27 cellular contexts compared by ENCODE assay signal in the genomic region with DNA sequence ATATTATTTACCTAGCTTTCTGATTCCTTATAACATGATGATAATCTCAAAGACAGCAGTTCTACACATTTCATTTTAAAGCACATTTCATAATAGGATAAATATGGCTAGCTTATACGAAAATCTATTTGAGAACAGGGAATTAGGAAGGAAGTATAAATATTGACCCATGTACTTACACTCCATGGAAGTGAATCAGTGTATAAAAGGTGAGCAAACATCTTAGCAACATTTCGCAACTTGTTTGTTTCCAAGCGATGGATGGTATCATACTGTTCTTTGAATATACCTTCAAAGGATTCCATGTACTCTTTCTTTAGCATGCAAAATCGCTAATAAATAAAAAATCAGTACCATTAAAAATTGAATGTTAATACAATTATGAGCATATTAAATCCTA. TPM values are rescaled to one million over a fixed set of nuclear protein-coding genes. Genes with fewer than 3 reads are reported as not detected.
DNase-seq lines count a peak whose midpoint lies in the region; ATAC-seq, FAIRE-seq and TF ChIP-seq lines count a peak whose summit lies in the region.
"Had no signal": no experiment of that assay in that cellular context is flagged by ENCODE, and none has a peak within 500 bp of the region (broad histone marks: within the 10 kb centered on the region; RNA-seq: fewer than 3 reads in every experiment).

No MANE protein-coding gene starts in this region.

- no peaks in the 10 kb centered on the region for H3K9me3 Mint-ChIP-seq in activated T-cell treated with anti-CD3 and anti-CD28 coated beads, Interleukin-2, amount 50 U/mL, for 24 hours
- H3K9me3 Mint-ChIP-seq: brain; CD8-positive, alpha-beta memory T cell; mesothelial cell of epicardium had no signal

- H3K27ac Mint-ChIP-seq in activated T-cell treated with anti-CD3 and anti-CD28 coated beads, Interleukin-2, amount 50 U/mL, for 24 hours = no peak overlapping the region
- H3K27ac Mint-ChIP-seq: B cell, mesothelial cell of epicardium had no signal

- ATAC-seq in upper lobe of right lung = peak; percentile 40
- ATAC-seq in GM21367 (IDR thresholded peaks at IDR 0.05; ENCODE audit: unreplicated experiment) = no peak
- ATAC-seq: foreskin keratinocyte; left colon; naive thymus-derived CD4-positive, alpha-beta T cell had no signal

- H3K36me3 ChIP-seq in bronchial epithelial cell (ENCODE audit: control insufficient read depth, insufficient read depth, low read length) (peaks cover 4% of the 10 kb centered on the region), upper lobe of right lung (peaks cover 69% of the 10 kb centered on the region)

- no peak overlapping the region for H3K4me3 ChIP-seq in bronchial epithelial cell (ENCODE audit: low read depth, low read length)
- H3K4me3 ChIP-seq in upper lobe of right lung = no peak overlapping the region
- H3K4me3 ChIP-seq: smooth muscle cell, upper lobe of left lung had no signal

- intact Hi-C loops in upper lobe of right lung (cut with DNase I) = no loop called here

- H3K4me1 Mint-ChIP-seq in activated T-cell treated with anti-CD3 and anti-CD28 coated beads, Interleukin-2, amount 50 U/mL, for 24 hours (ENCODE audit: low read depth) = no peaks in the 10 kb centered on the region
- H3K4me1 Mint-ChIP-seq: B cell; brain; CD8-positive, alpha-beta memory T cell; mesothelial cell of epicardium; naive thymus-derived CD4-positive, alpha-beta T cell had no signal

- no peak overlapping the region for H3K27ac ChIP-seq in upper lobe of right lung
- H3K27ac ChIP-seq: foreskin keratinocyte, upper lobe of left lung had no signal

- H3K27me3 ChIP-seq in bronchial epithelial cell (ENCODE audit: control insufficient read depth, insufficient read depth, low read length) = no peaks in the 10 kb centered on the region
- H3K27me3 ChIP-seq in upper lobe of right lung = no peaks in the 10 kb centered on the region
- H3K27me3 ChIP-seq: foreskin keratinocyte, upper lobe of left lung had no signal

- no peak overlapping the region for H3K4me3 Mint-ChIP-seq in activated T-cell treated with anti-CD3 and anti-CD28 coated beads, Interleukin-2, amount 50 U/mL, for 24 hours
- H3K4me3 Mint-ChIP-seq: B cell; brain; CD8-positive, alpha-beta memory T cell; mesothelial cell of epicardium; naive thymus-derived CD4-positive, alpha-beta T cell had no signal

- H3K4me1 ChIP-seq in upper lobe of right lung = no peaks in the 10 kb centered on the region
- H3K4me1 ChIP-seq: upper lobe of left lung had no signal

- H3K9me3 ChIP-seq in upper lobe of right lung = no peaks in the 10 kb centered on the region
- H3K9me3 ChIP-seq: upper lobe of left lung had no signal

- FAIRE-seq in bronchial epithelial cell (lab: Jason Lieb, UNC) = no peak
- FAIRE-seq: HTR-8/SVneo had no signal

- H3K27me3 Mint-ChIP-seq in activated T-cell treated with anti-CD3 and anti-CD28 coated beads, Interleukin-2, amount 50 U/mL, for 24 hours = no peaks in the 10 kb centered on the region
- H3K27me3 Mint-ChIP-seq: B cell; brain; CD8-positive, alpha-beta memory T cell; naive thymus-derived CD4-positive, alpha-beta T cell had no signal

- TF ChIP-seq CTCF in bronchial epithelial cell (IDR thresholded peaks at IDR 0.05; ENCODE audit: insufficient read depth, low read length, severe bottlenecking) (no peak), upper lobe of right lung (IDR thresholded peaks at IDR 0.05) (no peak)

- peak; percentile 81 for DNase-seq in NCI-H510A treated with DMSO at 0.1 percent for 48 hours (lab: John Stamatoyannopoulos, UW)
- no peak for DNase-seq in NCI-H510A (lab: John Stamatoyannopoulos, UW)
- peak; percentile 43 for DNase-seq in NCI-H345 (lab: John Stamatoyannopoulos, UW)
- DNase-seq in bronchial epithelial cell (ENCODE audit: low read depth) = peak; percentile 81
- DNase-seq in upper lobe of right lung = no peak
- DNase-seq in medulla oblongata (ENCODE audit: extremely low spot score) = no peak
- no peak for DNase-seq in activated T-cell treated with anti-CD3 and anti-CD28 coated beads, Interleukin-2, amount 50 U/mL, for 24 hours
- DNase-seq: activated CD4-positive, alpha-beta T cell treated with anti-CD3 and anti-CD28 coated beads for 1 hour; activated T-cell treated with anti-CD3 and anti-CD28 coated beads, Interleukin-2, amount 50 U/mL, for 1 hour; CD8-positive, alpha-beta memory T cell; effector memory CD4-positive, alpha-beta T cell; foreskin keratinocyte; left colon; naive thymus-derived CD4-positive, alpha-beta T cell; NCI-H1105; NCI-H2171 treated with DMSO at 0.1 percent for 48 hours; occipital lobe; stimulated activated CD4-positive, alpha-beta T cell treated with anti-CD3 and anti-CD28 coated beads, Interleukin-2, amount 100 ng/mL, for 24 hours; substantia nigra; T-helper 1 cell; upper lobe of left lung had no signal

- peaks cover 76% of the 10 kb centered on the region for H3K36me3 Mint-ChIP-seq in activated T-cell treated with anti-CD3 and anti-CD28 coated beads, Interleukin-2, amount 50 U/mL, for 24 hours (ENCODE audit: low read depth)

RNA-seq across cellular contexts. Expression of a gene that starts 53.1 kb away (rescaled TPM):
- total RNA-seq in bronchial epithelial cell (13.4 and 19.6 TPM in 2 replicates), upper lobe of right lung (19.8 TPM)

Comparison
In these comparisons a context has a peak if more than half of its experiments do, and no peak if none do; other contexts are left out.
1. DNase-seq: peak in NCI-H510A treated with DMSO at 0.1 percent for 48 hours (single experiment), NCI-H345 (single experiment) and bronchial epithelial cell (single experiment); none in NCI-H510A (single experiment), upper lobe of right lung (single experiment), medulla oblongata (single experiment) and activated T-cell treated with anti-CD3 and anti-CD28 coated beads, Interleukin-2, amount 50 U/mL, for 24 hours (single experiment).